In genomic region chr18:74256190-74256589, GRCh38 we compare ENCODE assay signal across 28 cellular contexts. TPM values are rescaled to one million over a fixed set of nuclear protein-coding genes. Genes with fewer than 3 reads are reported as not detected.
DNase-seq lines count a peak whose midpoint lies in the region; ATAC-seq, FAIRE-seq and TF ChIP-seq lines count a peak whose summit lies in the region.
"Had no signal": no experiment of that assay in that cellular context is flagged by ENCODE, and none has a peak within 500 bp of the region (broad histone marks: within the 10 kb centered on the region; RNA-seq: fewer than 3 reads in every experiment).

No MANE protein-coding gene starts in this region.

- H3K27ac Mint-ChIP-seq in nephron = peak overlapping the region; percentile 7 to 76 (median 57)
- H3K27ac Mint-ChIP-seq: activated CD8-positive, alpha-beta T cell treated with anti-CD3 and anti-CD28 coated beads, Interleukin-2, amount 10 ng/mL, durations not matched to agents 7 days and 5 days; stimulated activated naive CD8-positive, alpha-beta T cell treated with anti-CD3 and anti-CD28 coated beads, Interleukin-15, amount 100 ng/mL, for 72 hours had no signal

- WGBS in heart left ventricle, 4 donors = 27 to 41% (median 39%) methylated on average over 5 of the region's 5 CpGs

- ATAC-seq in SK-N-SH treated with all-trans-retinoic acid at 6 μM for 48 hours (peak; percentile 32; the same call in 1 of the 3 replicates), heart left ventricle (peak; percentile 51 to 90 (median 88))
- ATAC-seq: activated CD8-positive, alpha-beta T cell treated with anti-CD3 and anti-CD28 coated beads, Interleukin-2, amount 10 ng/mL, durations not matched to agents 7 days and 5 days; Panc1; stimulated activated naive CD8-positive, alpha-beta T cell treated with anti-CD3 and anti-CD28 coated beads, Interleukin-15, amount 100 ng/mL, for 72 hours had no signal

- H3K4me1 ChIP-seq in BE2C (peaks cover 14% of the 10 kb centered on the region), heart left ventricle (peaks cover 2 to 39% (median 23%) of the 10 kb centered on the region in 12 donors)
- H3K4me1 ChIP-seq: breast epithelium had no signal

- H3K4me3 Mint-ChIP-seq in nephron = no peak overlapping the region
- H3K4me3 Mint-ChIP-seq: activated CD8-positive, alpha-beta T cell treated with anti-CD3 and anti-CD28 coated beads, Interleukin-2, amount 10 ng/mL, durations not matched to agents 7 days and 5 days; stimulated activated naive CD8-positive, alpha-beta T cell treated with anti-CD3 and anti-CD28 coated beads, Interleukin-15, amount 100 ng/mL, for 72 hours had no signal

- POLR2A ChIA-PET in RWPE1 (lab: Yijun Ruan, JAX; ENCODE audit: low non-redundant PET) = no interaction called here

- intact Hi-C loops in heart left ventricle (cut with DNase I) = loop anchor here in 1 of 10 donors (5.0 kb wide), 1 partner anchor 36 kb away; the partner anchor contains the start of gene CYB5A

- H3K27ac ChIP-seq in heart left ventricle = peak overlapping the region in 9 of 12 donors; percentile 24 to 61 (median 40)
- no peak overlapping the region for H3K27ac ChIP-seq in RWPE1
- H3K27ac ChIP-seq: neutrophil had no signal

- H3K4me3 ChIP-seq in BE2C (ENCODE audit: low read depth, low read length) = no peak overlapping the region
- H3K4me3 ChIP-seq in heart left ventricle = no peak overlapping the region
- H3K4me3 ChIP-seq: breast epithelium, transverse colon had no signal

- no peaks in the 10 kb centered on the region for H3K27me3 Mint-ChIP-seq in nephron (ENCODE audit: low read depth)
- H3K27me3 Mint-ChIP-seq: stimulated activated naive CD8-positive, alpha-beta T cell treated with anti-CD3 and anti-CD28 coated beads, Interleukin-15, amount 100 ng/mL, for 72 hours had no signal

- H3K4me1 Mint-ChIP-seq in nephron = peaks cover 28% of the 10 kb centered on the region

- TF ChIP-seq POLR2A in heart left ventricle (IDR thresholded peaks at IDR 0.05) = no peak
- TF ChIP-seq POLR2A in H54 (IDR thresholded peaks at IDR 0.05; ENCODE audit: low read depth, low read length) = no peak

- H3K27me3 ChIP-seq in BE2C (no peaks in the 10 kb centered on the region), heart left ventricle (no peaks in the 10 kb centered on the region)
- H3K27me3 ChIP-seq: breast epithelium, neutrophil, transverse colon had no signal

- TF ChIP-seq CTCF in BE2C (IDR thresholded peaks at IDR 0.05; ENCODE audit: low read depth, low read length) = no peak
- TF ChIP-seq CTCF in heart left ventricle (IDR thresholded peaks at IDR 0.05) = no peak
- TF ChIP-seq CTCF in nephron (IDR thresholded peaks at IDR 0.05; ENCODE audit: unreplicated experiment in 3 of 3) = no peak
- TF ChIP-seq CTCF in RWPE1 (conservative IDR thresholded peaks at IDR 0.05; ENCODE audit: low read depth) = no peak

- CTCF ChIA-PET in RWPE1 (lab: Yijun Ruan, JAX) = no interaction called here

- H3K9me3 ChIP-seq in BE2C (no peaks in the 10 kb centered on the region), heart left ventricle (no peaks in the 10 kb centered on the region)
- H3K9me3 ChIP-seq: breast epithelium, neutrophil, transverse colon had no signal

- FAIRE-seq in H54 (lab: Jason Lieb, UNC) = no peak
- FAIRE-seq: endothelial cell of umbilical vein, H1 had no signal

- H3K36me3 ChIP-seq in BE2C (no peaks in the 10 kb centered on the region), heart left ventricle (peaks cover 0 to 46% (median 12%) of the 10 kb centered on the region in 9 donors)
- H3K36me3 ChIP-seq: neutrophil had no signal

- H3K9me3 Mint-ChIP-seq in nephron = no peaks in the 10 kb centered on the region
- H3K9me3 Mint-ChIP-seq: stimulated activated naive CD8-positive, alpha-beta T cell treated with anti-CD3 and anti-CD28 coated beads, Interleukin-15, amount 100 ng/mL, for 72 hours had no signal

- DNase-seq in BE2C (peak; percentile 70), heart left ventricle (peak in 4 of 5 donors; percentile 37 to 52 (median 46)), dedifferentiated amniotic fluid mesenchymal stem cell (ENCODE audit: extremely low spot score) (no peak), RWPE1 (ENCODE audit: low spot score) (no peak), H54 (ENCODE audit: insufficient read length, low spot score) (no peak), AG20443 (ENCODE audit: low spot score) (no peak)
- DNase-seq: activated CD4-positive, CD25-positive, alpha-beta regulatory T cell; activated CD8-positive, alpha-beta T cell treated with anti-CD3 and anti-CD28 coated beads, Interleukin-2, amount 10 ng/mL, durations not matched to agents 7 days and 5 days; dermis blood vessel endothelial cell; NCI-H1105 treated with DMSO at 0.1 percent for 48 hours; NCI-H2029 treated with DMSO at 0.1 percent for 48 hours; NCI-H345; stimulated activated CD4-positive, alpha-beta T cell treated with anti-CD3 and anti-CD28 coated beads, Interleukin-12 subunit alpha, Interleukin-12 subunit beta, amount 100 ng/mL, for 4 hours; stimulated activated naive CD8-positive, alpha-beta T cell treated with anti-CD3 and anti-CD28 coated beads, Interleukin-15, amount 100 ng/mL, for 72 hours; T-helper 2 cell; transverse colon had no signal

- peaks cover 39% of the 10 kb centered on the region for H3K36me3 Mint-ChIP-seq in nephron (ENCODE audit: low read depth)

TF ChIP-seq in SK-N-SH treated with all-trans-retinoic acid at 6 μM for 48 hours, 23 proteins besides CTCF, POLR2A, EP300 and RAD21:
- no peak for TF ChIP-seq OSR1 (CRISPR knock-in tag; IDR thresholded peaks at IDR 0.05)
- no peak for TF ChIP-seq PPARA (CRISPR knock-in tag; IDR thresholded peaks at IDR 0.05; ENCODE audit: borderline replicate concordance)
- TF ChIP-seq ZNF70 (CRISPR knock-in tag; IDR thresholded peaks at IDR 0.05) = peak; percentile 52; the same call in 1 of the 2 replicates
- no peak for TF ChIP-seq RARB (CRISPR knock-in tag; IDR thresholded peaks at IDR 0.05)
- peak; percentile 64; the same call in 1 of the 2 replicates for TF ChIP-seq TCF4 (CRISPR knock-in tag; IDR thresholded peaks at IDR 0.05; ENCODE audit: borderline replicate concordance)
- no peak for TF ChIP-seq CREB5 (CRISPR knock-in tag; IDR thresholded peaks at IDR 0.05; ENCODE audit: low read depth)
- TF ChIP-seq GLIS3 (CRISPR knock-in tag; IDR thresholded peaks at IDR 0.05) = no peak
- TF ChIP-seq TOX (CRISPR knock-in tag; IDR thresholded peaks at IDR 0.05; ENCODE audit: borderline replicate concordance) = no peak
- TF ChIP-seq TSHZ2 (CRISPR knock-in tag; IDR thresholded peaks at IDR 0.05) = peak; percentile 81
- TF ChIP-seq ZNF565 (CRISPR knock-in tag; conservative IDR thresholded peaks at IDR 0.05; ENCODE audit: low read depth) = no peak

RNA-seq across cellular contexts. Expression of gene CYB5A, which starts 35.6 kb away (rescaled TPM):
- 163 TPM for polyA plus RNA-seq in BE2C (2012; ENCODE audit: insufficient read depth, insufficient read length, low read depth)
- 100 to 1,000 TPM in 4 of 9 donors, 10 to 100 TPM in 5; 46.5 to 146 (median 83.3) TPM for total RNA-seq in heart left ventricle
- 10 to 100 TPM; 50.7 to 56.4 TPM for polyA plus RNA-seq in heart left ventricle

RNA-seq across cellular contexts. Expression of gene C18orf63, which starts 59.4 kb away (rescaled TPM):
- 0.17 TPM for polyA plus RNA-seq in BE2C (2012; ENCODE audit: insufficient read depth, insufficient read length, low read depth)
- total RNA-seq in heart left ventricle = not detected
- not detected for polyA plus RNA-seq in heart left ventricle
- total RNA-seq: A172; activated CD8-positive, alpha-beta T cell treated with anti-CD3 and anti-CD28 coated beads, Interleukin-2, amount 10 ng/mL, durations not matched to agents 7 days and 5 days; Daoy; dermis blood vessel endothelial cell; endothelial cell of umbilical vein; H1; lower leg skin; SK-MEL-5; transverse colon had no signal
- polyA plus RNA-seq: BJ, endothelial cell of umbilical vein, H1 had no signal

Comparison
In these comparisons a context has a peak if more than half of its experiments do, and no peak if none do; other contexts are left out.
1. DNase-seq: peak in BE2C (single experiment) and heart left ventricle (4 of 5); none in dedifferentiated amniotic fluid mesenchymal stem cell (single experiment), RWPE1 (single experiment), H54 (single experiment) and AG20443 (single experiment).